In genomic region chr15:48989175-48989574, GRCh38 we compare ENCODE assay signal across 24 cellular contexts. TPM values are rescaled to one million over a fixed set of nuclear protein-coding genes. Genes with fewer than 3 reads are reported as not detected.
"Had no signal": no experiment of that assay in that cellular context is flagged by ENCODE, and none has a peak within 500 bp of the region (broad histone marks: within the 10 kb centered on the region; RNA-seq: fewer than 3 reads in every experiment).

No MANE protein-coding gene starts in this region.

- H3K4me2 ChIP-seq: SK-N-SH had no signal

- H3K9ac ChIP-seq: SK-N-SH had no signal

- DNase-seq: Karpas-422, KG1, MG63, NCI-H1092, NCI-H1105 treated with DMSO at 0.1 percent for 48 hours, NCI-H1417 treated with DMSO at 0.1 percent for 48 hours, NCI-H146, NCI-H1694 treated with DMSO at 0.1 percent for 48 hours, NCI-H1930, NCI-H2081 treated with DMSO at 0.1 percent for 48 hours, NCI-H2171, NCI-H226, NCI-H446, NCI-H510A, NCI-H524 treated with DMSO at 0.1 percent for 48 hours, NCI-H69, NCI-H774, SHP77, SK-N-SH, SW 1271, T-cell had no signal

- H3K27me3 ChIP-seq: MG63 had no signal

- ATAC-seq: Panc1, T-cell had no signal

- H3K4me3 ChIP-seq: MG63 had no signal

- H3K9me2 ChIP-seq: SK-N-SH had no signal

- H3K27ac ChIP-seq: RWPE1 had no signal

- H3K9me3 ChIP-seq: MG63, SK-N-SH had no signal

RNA-seq across cellular contexts. Expression of gene SHC4, which starts 25.5 kb away (rescaled TPM):
- total RNA-seq: HT-29 had no signal
